Comparison of ENCODE assay signal across 1 cellular context in genomic region chr11:47467372-47467771, GRCh38.
TF ChIP-seq lines count a peak whose summit lies in the region.

No MANE protein-coding gene starts in this region.

TF ChIP-seq in GM12878, 131 proteins besides CTCF, POLR2A, EP300 and RAD21:
- TF ChIP-seq FOS (IDR thresholded peaks at IDR 0.05; ENCODE audit: borderline replicate concordance, extremely low read depth, insufficient read length) (no peak), SIN3A (IDR thresholded peaks at IDR 0.05; ENCODE audit: low read depth, low read length) (no peak), CBX3 (IDR thresholded peaks at IDR 0.05; ENCODE audit: borderline replicate concordance, low read depth) (no peak), GATAD2B (conservative IDR thresholded peaks at IDR 0.05; ENCODE audit: low read depth) (no peak), RELA (IDR thresholded peaks at IDR 0.05; ENCODE audit: borderline replicate concordance, partially characterized antibody) (no peak), ZBTB40 (IDR thresholded peaks at IDR 0.05; ENCODE audit: borderline replicate concordance) (no peak), POLR2AphosphoS2 (IDR thresholded peaks at IDR 0.05; ENCODE audit: low read depth, low read length) (no peak), SUZ12 (IDR thresholded peaks at IDR 0.05; ENCODE audit: unreplicated experiment) (no peak), E4F1 (IDR thresholded peaks at IDR 0.05; ENCODE audit: borderline replicate concordance, partially characterized antibody) (no peak)
TF ChIP-seq in GM12878: peak in this region for 0.
